14 cellular contexts compared by ENCODE assay signal in the genomic region with DNA sequence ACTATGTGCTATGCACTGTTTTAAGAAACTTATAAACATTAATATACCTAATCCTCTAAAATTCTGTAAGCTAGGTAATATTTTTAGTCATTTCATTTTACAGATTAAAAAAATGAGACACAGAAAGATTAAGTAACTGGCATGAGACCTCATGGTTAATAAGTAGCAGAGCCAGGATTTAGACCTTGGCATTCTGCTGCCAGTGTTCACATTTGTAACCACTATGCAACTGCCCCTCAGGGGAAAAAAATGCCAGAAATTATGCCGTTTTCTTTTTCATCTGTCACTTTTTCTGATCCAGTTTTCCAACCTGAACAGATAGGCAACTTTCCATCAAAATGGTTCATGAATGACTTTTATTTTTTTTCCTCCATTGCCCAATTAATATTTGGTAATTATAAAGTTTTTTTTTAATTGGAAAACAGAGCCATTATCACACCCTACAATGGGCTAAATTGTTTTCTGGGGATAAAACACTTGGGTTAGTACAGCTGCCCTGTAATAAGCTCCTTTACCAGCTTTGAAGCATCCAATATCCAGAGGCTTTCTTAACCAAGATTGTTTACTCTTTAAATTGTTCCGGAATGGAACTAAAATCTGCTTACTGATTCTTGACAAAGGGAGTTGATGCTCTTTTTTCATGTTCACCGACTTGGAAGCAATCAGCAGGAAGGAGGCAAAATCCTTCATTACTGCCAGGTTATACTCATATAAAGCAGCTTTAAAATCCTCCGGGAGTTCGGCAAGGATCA. TPM values are rescaled to one million over a fixed set of nuclear protein-coding genes. Genes with fewer than 3 reads are reported as not detected.
DNase-seq lines count a peak whose midpoint lies in the region; ATAC-seq, FAIRE-seq and TF ChIP-seq lines count a peak whose summit lies in the region.
"Had no signal": no experiment of that assay in that cellular context is flagged by ENCODE, and none has a peak within 500 bp of the region (broad histone marks: within the 10 kb centered on the region; RNA-seq: fewer than 3 reads in every experiment).

No MANE protein-coding gene starts in this region.

- H2AFZ ChIP-seq in neural progenitor cell (replicated peaks): no peak overlapping the region
- H2AFZ ChIP-seq: GM23338 had no signal

- H4K20me1 ChIP-seq in neural progenitor cell (ENCODE audit: low read depth): peaks cover 4% of the 10 kb centered on the region
- H4K20me1 ChIP-seq: BLaER1 treated with 17β-estradiol and CSF1 and Interleukin-3, amounts not matched to agents 10 nM and 100 nM had no signal

- no peak overlapping the region for H3K27ac Mint-ChIP-seq in neural progenitor cell
- no peak overlapping the region for H3K27ac Mint-ChIP-seq in T-helper 2 cell treated with Interferon-gamma antibody and Interleukin-4, amounts not matched to agents 5 μg/mL and 100 μg/mL, for 36 hours
- H3K27ac Mint-ChIP-seq: CD4-positive, alpha-beta T cell; GM23338 had no signal

- no peaks in the 10 kb centered on the region for H3K9me3 Mint-ChIP-seq in neural progenitor cell
- no peaks in the 10 kb centered on the region for H3K9me3 Mint-ChIP-seq in T-helper 2 cell treated with Interferon-gamma antibody and Interleukin-4, amounts not matched to agents 5 μg/mL and 100 μg/mL, for 36 hours
- H3K9me3 Mint-ChIP-seq: CD4-positive, alpha-beta T cell; GM23338 had no signal

- ATAC-seq in HG03135 (IDR thresholded peaks at IDR 0.05; ENCODE audit: unreplicated experiment): no peak
- ATAC-seq: GM23338 had no signal

- no peak overlapping the region for H3K4me3 Mint-ChIP-seq in neural progenitor cell
- H3K4me3 Mint-ChIP-seq in T-helper 2 cell treated with Interferon-gamma antibody and Interleukin-4, amounts not matched to agents 5 μg/mL and 100 μg/mL, for 36 hours: no peak overlapping the region
- H3K4me3 Mint-ChIP-seq: CD4-positive, alpha-beta T cell; GM23338; IgD-negative memory B cell had no signal

- peaks cover 32% of the 10 kb centered on the region for H3K4me1 ChIP-seq in neural progenitor cell
- H3K4me1 ChIP-seq in small intestine (ENCODE audit: control insufficient read depth in 2 of 2, insufficient read depth in 1 of 2, low read depth in 1 of 2, low read length in 1 of 2): peaks cover 0 to 2% of the 10 kb centered on the region in 2 donors
- H3K4me1 ChIP-seq: BLaER1 treated with 17β-estradiol and CSF1 and Interleukin-3, amounts not matched to agents 10 nM and 100 nM had no signal

- H3K9ac ChIP-seq in neural progenitor cell: no peak overlapping the region
- H3K9ac ChIP-seq: BLaER1 treated with 17β-estradiol and CSF1 and Interleukin-3, amounts not matched to agents 10 nM and 100 nM had no signal

- H3K27me3 ChIP-seq in neural progenitor cell (no peaks in the 10 kb centered on the region), small intestine (ENCODE audit: control insufficient read depth in 2 of 2, insufficient read depth in 2 of 2, low read length in 2 of 2) (no peaks in the 10 kb centered on the region)
- H3K27me3 ChIP-seq: BLaER1 treated with 17β-estradiol and CSF1 and Interleukin-3, amounts not matched to agents 10 nM and 100 nM had no signal

- DNase-seq in RCC 7860 (ENCODE audit: low spot score) (peak; percentile 34), glomerular visceral epithelial cell (ENCODE audit: extremely low spot score) (peak; percentile 62), neural progenitor cell (ENCODE audit: low spot score) (peak; percentile 65), small intestine (peak; percentile 32), NCI-H524 (lab: John Stamatoyannopoulos, UW) (no peak)
- DNase-seq in T-helper 2 cell treated with Interferon-gamma antibody and Interleukin-4, amounts not matched to agents 5 μg/mL and 100 μg/mL, for 36 hours (ENCODE audit: low spot score): no peak
- DNase-seq: Calu3; CD4-positive, alpha-beta T cell; DMS 273 treated with DMSO at 0.1 percent for 48 hours; H7 had no signal

- H3K36me3 ChIP-seq in neural progenitor cell (no peaks in the 10 kb centered on the region), small intestine (ENCODE audit: control insufficient read depth in 2 of 2, insufficient read depth in 2 of 2, low read length in 2 of 2) (peaks cover 7% of the 10 kb centered on the region in 2 donors)

- WGBS in small intestine, 3 donors: 84 to 86% (median 84%) methylated on average over 5 of the region's 5 CpGs

- H3K27ac ChIP-seq in neural progenitor cell (no peak overlapping the region), small intestine (ENCODE audit: low read depth in 1 of 2, low read length in 1 of 2) (no peak overlapping the region)
- H3K27ac ChIP-seq: BLaER1 treated with 17β-estradiol and CSF1 and Interleukin-3, amounts not matched to agents 10 nM and 100 nM had no signal

- H3K36me3 Mint-ChIP-seq in neural progenitor cell: no peaks in the 10 kb centered on the region
- peaks cover 29% of the 10 kb centered on the region for H3K36me3 Mint-ChIP-seq in T-helper 2 cell treated with Interferon-gamma antibody and Interleukin-4, amounts not matched to agents 5 μg/mL and 100 μg/mL, for 36 hours (ENCODE audit: low read depth)

- H3K79me2 ChIP-seq in neural progenitor cell (ENCODE audit: low read depth): no peaks in the 10 kb centered on the region

- peak overlapping the region; percentile 38 for H3K4me2 ChIP-seq in neural progenitor cell
- H3K4me2 ChIP-seq: BLaER1 treated with 17β-estradiol and CSF1 and Interleukin-3, amounts not matched to agents 10 nM and 100 nM; GM23338 had no signal

- H3K4me1 Mint-ChIP-seq in neural progenitor cell: peaks cover 6% of the 10 kb centered on the region
- no peaks in the 10 kb centered on the region for H3K4me1 Mint-ChIP-seq in T-helper 2 cell treated with Interferon-gamma antibody and Interleukin-4, amounts not matched to agents 5 μg/mL and 100 μg/mL, for 36 hours (ENCODE audit: low read depth)
- H3K4me1 Mint-ChIP-seq: GM23338, IgD-negative memory B cell had no signal

- no peak overlapping the region for H3K4me3 ChIP-seq in neural progenitor cell
- no peak overlapping the region for H3K4me3 ChIP-seq in small intestine (ENCODE audit: low read depth in 1 of 2, low read length in 2 of 2)
- H3K4me3 ChIP-seq: BLaER1 treated with 17β-estradiol and CSF1 and Interleukin-3, amounts not matched to agents 10 nM and 100 nM; GM23338 had no signal

- no peak for TF ChIP-seq CTCF in neural progenitor cell (IDR thresholded peaks at IDR 0.05)

- H3K9me3 ChIP-seq in neural progenitor cell (ENCODE audit: low read depth) (no peaks in the 10 kb centered on the region), small intestine (ENCODE audit: control insufficient read depth, low read depth) (no peaks in the 10 kb centered on the region)
- H3K9me3 ChIP-seq: BLaER1 treated with 17β-estradiol and CSF1 and Interleukin-3, amounts not matched to agents 10 nM and 100 nM had no signal

- FAIRE-seq in RCC 7860 (lab: Jason Lieb, UNC) (peak; percentile 83), small intestine (lab: Jason Lieb, UNC) (no peak)

- peaks cover 5% of the 10 kb centered on the region for H3F3A ChIP-seq in neural progenitor cell (ENCODE audit: low read depth)

- peaks cover 2% of the 10 kb centered on the region for H3K27me3 Mint-ChIP-seq in neural progenitor cell (ENCODE audit: insufficient read depth, low read depth)
- H3K27me3 Mint-ChIP-seq in T-helper 2 cell treated with Interferon-gamma antibody and Interleukin-4, amounts not matched to agents 5 μg/mL and 100 μg/mL, for 36 hours (ENCODE audit: low read depth): no peaks in the 10 kb centered on the region
- H3K27me3 Mint-ChIP-seq: CD4-positive, alpha-beta T cell; IgD-negative memory B cell had no signal

RNA-seq across cellular contexts. Expression of a gene that starts 56.4 kb away (rescaled TPM):
- 3.3 and 7.8 TPM in 2 replicates for total RNA-seq in neural progenitor cell (ENCODE audit: low replicate concordance)
- polyA plus RNA-seq in small intestine: 10 to 100 TPM in 2 of 3 donors, 1 to 10 TPM in 1; 5.7 to 13.2 (median 12.7) TPM

Comparison
In these comparisons a context has a peak if more than half of its experiments do, and no peak if none do; other contexts are left out.
1. DNase-seq: peak in RCC 7860 (single experiment), glomerular visceral epithelial cell (single experiment), neural progenitor cell (single experiment) and small intestine (single experiment); none in T-helper 2 cell treated with Interferon-gamma antibody and Interleukin-4, amounts not matched to agents 5 μg/mL and 100 μg/mL, for 36 hours (single experiment) and NCI-H524 (0 of 2).